ENCODE assay signal across 1 cellular context in genomic region chr6:35483062-35483461, GRCh38.
TF ChIP-seq lines count a peak whose summit lies in the region.

No MANE protein-coding gene starts in this region.

TF ChIP-seq in H1, 55 proteins besides CTCF, POLR2A, EP300 and RAD21:
- no peak for TF ChIP-seq SP1 (IDR thresholded peaks at IDR 0.05; ENCODE audit: low read depth, low read length)
- no peak for TF ChIP-seq ATF3 (IDR thresholded peaks at IDR 0.05; ENCODE audit: insufficient read depth, low read depth, low read length)
- TF ChIP-seq SP2 (IDR thresholded peaks at IDR 0.05; ENCODE audit: low read length), result no peak
- TF ChIP-seq CHD1 (IDR thresholded peaks at IDR 0.05; ENCODE audit: low read depth, low read length), result no peak
